8 cellular contexts compared by ENCODE assay signal in genomic region chr5:154520861-154521453, GRCh38. TPM values are rescaled to one million over a fixed set of nuclear protein-coding genes. Genes with fewer than 3 reads are reported as not detected.
A peak's percentile ranks its signal among the peaks of the same experiment; 100 is the strongest.
DNase-seq lines count a peak whose midpoint lies in the region; ATAC-seq and TF ChIP-seq lines count a peak whose summit lies in the region.
"Had no signal": no experiment of that assay in that cellular context is flagged by ENCODE, and none has a peak within 500 bp of the region (broad histone marks: within the 10 kb centered on the region; RNA-seq: fewer than 3 reads in every experiment).

No MANE protein-coding gene starts in this region.

- H3K27ac ChIP-seq in WERI-Rb-1: no peak overlapping the region

- no peaks in the 10 kb centered on the region for H3K36me3 ChIP-seq in WERI-Rb-1

- peak; percentile 29 for DNase-seq in Daoy (ENCODE audit: low read depth)
- DNase-seq in HT-29 (ENCODE audit: low spot score): peak; percentile 59
- DNase-seq in WERI-Rb-1: peak; percentile 83
- peak; percentile 90 for DNase-seq in iPS-NIHi11 (ENCODE audit: low spot score)
- DNase-seq: activated B cell treated with CpG ODN at 0.5 μM for 24 hours had no signal

- peak; percentile 80 for TF ChIP-seq CTCF in WERI-Rb-1 (IDR thresholded peaks at IDR 0.05; ENCODE audit: low read depth, low read length)

- H3K4me3 ChIP-seq in WERI-Rb-1 (ENCODE audit: low read depth, low read length): no peak overlapping the region

- ATAC-seq in HG03354 (IDR thresholded peaks at IDR 0.05; ENCODE audit: poor library complexity, severe bottlenecking, unreplicated experiment) (no peak), HG03342 (IDR thresholded peaks at IDR 0.05; ENCODE audit: unreplicated experiment) (no peak), GM19324 (IDR thresholded peaks at IDR 0.05; ENCODE audit: low FRiP score, unreplicated experiment) (no peak)

- H3K27me3 ChIP-seq in WERI-Rb-1 (ENCODE audit: insufficient read depth, low read depth, severe bottlenecking): no peaks in the 10 kb centered on the region

- no peaks in the 10 kb centered on the region for H3K9me3 ChIP-seq in WERI-Rb-1 (ENCODE audit: severe bottlenecking)

RNA-seq across cellular contexts. Expression of gene HAND1, which starts 42.9 kb away (rescaled TPM):
- 0.69 TPM in 1 of 2 replicates, not detected in the other for total RNA-seq in Daoy (2014; rRNA removed; shearing (Covaris generic))
- total RNA-seq in HT-29 (2014; rRNA removed; shearing (Covaris generic)): not detected in 2 replicates
- total RNA-seq: activated B cell treated with CpG ODN at 0.5 μM for 24 hours had no signal

Comparison
In these comparisons a context has a peak if more than half of its experiments do, and no peak if none do; other contexts are left out.
1. DNase-seq: peak in every context shown above with its lines; median percentile 90 in iPS-NIHi11; 83 in WERI-Rb-1; 59 in HT-29; 29 in Daoy.